Comparison of ENCODE assay signal across 8 cellular contexts in the genomic region with DNA sequence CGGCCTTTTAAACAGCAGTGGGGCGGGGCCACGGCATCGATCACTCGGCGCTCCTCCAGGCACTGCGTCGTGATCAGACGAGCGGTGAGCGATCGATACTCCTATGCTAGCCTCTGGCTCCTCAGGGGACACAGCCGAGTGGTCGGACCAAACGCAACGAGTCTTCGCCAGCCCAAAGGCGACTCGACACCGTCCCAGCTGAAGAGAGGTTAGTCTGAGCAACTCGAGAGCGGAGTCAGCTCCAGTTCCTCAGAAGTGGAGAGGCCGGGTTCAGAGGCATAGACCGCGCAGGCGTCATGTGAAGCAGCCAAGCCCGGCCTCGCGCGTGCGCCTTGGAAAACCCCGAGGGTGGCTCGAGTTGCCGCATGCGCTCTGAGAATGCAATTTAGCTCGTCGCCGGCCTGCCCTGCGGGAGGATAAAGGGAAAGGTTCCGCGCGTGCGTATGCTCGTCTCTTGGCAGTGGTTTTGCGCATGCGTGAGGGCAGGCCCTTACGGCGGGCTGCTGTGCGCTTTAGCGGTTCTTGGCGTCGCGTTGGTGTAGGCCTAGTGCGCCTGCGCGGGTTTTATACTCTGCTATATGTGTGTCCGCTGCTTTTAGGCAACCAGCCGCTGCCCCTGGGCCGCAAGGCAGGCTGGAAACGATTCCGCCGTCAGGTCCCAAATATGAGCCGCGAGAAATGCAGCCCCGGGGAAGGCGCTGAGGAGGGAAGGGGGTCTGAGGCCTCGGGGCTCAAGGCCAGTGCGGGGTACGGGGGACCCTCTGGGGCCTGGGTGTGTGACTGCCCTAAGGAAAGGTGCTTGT. TPM values are rescaled to one million over a fixed set of nuclear protein-coding genes. Genes with fewer than 3 reads are reported as not detected.
A peak's percentile ranks its signal among the peaks of the same experiment; 100 is the strongest.
DNase-seq lines count a peak whose midpoint lies in the region; ATAC-seq and TF ChIP-seq lines count a peak whose summit lies in the region.

A gene (plus strand): TSS at position 98 of the 803 bp plus-strand sequence. CDS start 6,598 bp downstream, outside the sequence.

- H3K4me1 Mint-ChIP-seq in activated CD4-positive, alpha-beta T cell treated with anti-CD3 and anti-CD28 coated beads, Interleukin-2, amount 10 ng/mL, durations not matched to agents 24 days and 14 days, result peaks cover 52% of the 10 kb centered on the region

- intact Hi-C loops in activated CD4-positive, alpha-beta T cell treated with anti-CD3 and anti-CD28 coated beads, Interleukin-2, amount 10 ng/mL, durations not matched to agents 24 days and 14 days (cut with micrococcal nuclease), result loop anchor here (1.0 to 10.0 kb wide), 5 partner anchors 24 to 341 kb away; a partner anchor contains a TSS

- H3K27me3 ChIP-seq in BJ (ENCODE audit: control insufficient read depth, insufficient read depth, low read length), result no peaks in the 10 kb centered on the region; the same call in 1 of the 2 replicates

- H3K27ac Mint-ChIP-seq in activated CD4-positive, alpha-beta T cell treated with anti-CD3 and anti-CD28 coated beads, Interleukin-2, amount 10 ng/mL, durations not matched to agents 24 days and 14 days, result peak within 1 kb of the TSS; percentile 100

- DNase-seq in BJ (ENCODE audit: low read depth), result peak; percentile 99
- peak; percentile 99 for DNase-seq in NCI-H526 treated with DMSO at 0.1 percent for 48 hours (lab: John Stamatoyannopoulos, UW)
- DNase-seq in activated CD4-positive, alpha-beta T cell treated with anti-CD3 and anti-CD28 coated beads, Interleukin-2, amount 10 ng/mL, durations not matched to agents 24 days and 14 days, result peak; percentile 100
- DNase-seq in cortex of kidney (lab: John Stamatoyannopoulos, UW), result peak; percentile 96
- DNase-seq in left kidney (ENCODE audit: low read depth, low spot score), result peak; percentile 100
- DNase-seq in stimulated activated CD4-positive, alpha-beta T cell treated with anti-CD3 and anti-CD28 coated beads, Interleukin-2, amount 100 ng/mL, for 24 hours, result peak; percentile 99

- no peak for TF ChIP-seq CTCF in BJ (IDR thresholded peaks at IDR 0.05; ENCODE audit: insufficient read depth, low read depth, low read length)

- CTCF ChIA-PET in BJ (lab: Yijun Ruan, JAX), result interaction anchor here (1.0 to 3.0 kb wide), 6 partner anchors 19 to 164 kb away, joined by 4 to 13 read pairs (median 6); no protein-coding TSS in a partner anchor

- H3K36me3 ChIP-seq in BJ (ENCODE audit: control insufficient read depth, insufficient read depth, low read length), result no peaks in the 10 kb centered on the region

- H3K4me3 ChIP-seq in BJ (ENCODE audit: low read depth, low read length), result peak within 1 kb of the TSS; percentile 83

- POLR2A ChIA-PET in BJ (lab: Charles Lee), result interaction anchor here (0.6 to 1.3 kb wide), 3 partner anchors 19 to 990 kb away, joined by 3 to 6 read pairs (median 3); no protein-coding TSS in a partner anchor

- ATAC-seq in GM19324 (IDR thresholded peaks at IDR 0.05; ENCODE audit: low FRiP score, unreplicated experiment) (peak; percentile 89), HG03469 (IDR thresholded peaks at IDR 0.05; ENCODE audit: unreplicated experiment) (peak; percentile 75)

- peaks cover 2% of the 10 kb centered on the region for H3K27me3 Mint-ChIP-seq in activated CD4-positive, alpha-beta T cell treated with anti-CD3 and anti-CD28 coated beads, Interleukin-2, amount 10 ng/mL, durations not matched to agents 24 days and 14 days

- peaks cover 8% of the 10 kb centered on the region for H3K36me3 Mint-ChIP-seq in activated CD4-positive, alpha-beta T cell treated with anti-CD3 and anti-CD28 coated beads, Interleukin-2, amount 10 ng/mL, durations not matched to agents 24 days and 14 days (ENCODE audit: low read depth)

- peaks cover 4% of the 10 kb centered on the region for H3K9me3 Mint-ChIP-seq in activated CD4-positive, alpha-beta T cell treated with anti-CD3 and anti-CD28 coated beads, Interleukin-2, amount 10 ng/mL, durations not matched to agents 24 days and 14 days

- peak within 1 kb of the TSS; percentile 93 for H3K4me3 Mint-ChIP-seq in activated CD4-positive, alpha-beta T cell treated with anti-CD3 and anti-CD28 coated beads, Interleukin-2, amount 10 ng/mL, durations not matched to agents 24 days and 14 days

RNA-seq across cellular contexts. Expression of the gene that starts here (rescaled TPM):
- 2.0 and 3.7 TPM in 2 replicates for polyA plus RNA-seq in BJ (2011; rRNA removed)
- polyA minus RNA-seq in BJ (2011; rRNA and poly(A)+ RNA removed), result 1.7 and 3.1 TPM in 2 replicates
- total RNA-seq in activated CD4-positive, alpha-beta T cell treated with anti-CD3 and anti-CD28 coated beads, Interleukin-2, amount 10 ng/mL, durations not matched to agents 24 days and 14 days, result 11.0 and 13.6 TPM in 2 replicates

Comparison
In these comparisons a context has a peak if more than half of its experiments do, and no peak if none do; other contexts are left out.
1. Peak in every context shown above with its lines: DNase-seq, ATAC-seq and H3K4me3 ChIP-seq.